ENCODE assay signal across 1 cellular context in genomic region chr17:48026503-48027321, GRCh38.
A peak's percentile ranks its signal among the peaks of the same experiment; 100 is the strongest.
TF ChIP-seq lines count a peak whose summit lies in the region.

No MANE protein-coding gene starts in this region.

TF ChIP-seq in HEK293, 187 proteins besides CTCF, POLR2A, EP300 and RAD21 (continued from another document):
- TF ChIP-seq ZNF324 (tag by site-specific recombination; IDR thresholded peaks at IDR 0.05), result peak; percentile 44; the same call in 1 of the 2 replicates
- no peak for TF ChIP-seq ZNF585B (tag by site-specific recombination; IDR thresholded peaks at IDR 0.05)
- TF ChIP-seq ZSCAN30 (tag by site-specific recombination; IDR thresholded peaks at IDR 0.05), result peak; percentile 89
- no peak for TF ChIP-seq HOXC10 (CRISPR knock-in tag; IDR thresholded peaks at IDR 0.05)
- no peak for TF ChIP-seq ZNF423 (tag by site-specific recombination; IDR thresholded peaks at IDR 0.05)
- TF ChIP-seq ZNF677 (tag by site-specific recombination; IDR thresholded peaks at IDR 0.05), result no peak
- TF ChIP-seq ZBTB20 (tag by site-specific recombination; IDR thresholded peaks at IDR 0.05), result no peak
- TF ChIP-seq ZNF580 (tag by site-specific recombination; IDR thresholded peaks at IDR 0.05), result no peak
- no peak for TF ChIP-seq ZNF391 (tag by site-specific recombination; IDR thresholded peaks at IDR 0.05; ENCODE audit: borderline replicate concordance, low read depth)
- TF ChIP-seq KLF8 (tag by site-specific recombination; IDR thresholded peaks at IDR 0.05), result peak; percentile 70; the same call in 1 of the 2 replicates
- 0 out of 2 replicates have a peak, but pooled peaks have one; percentile 33 for TF ChIP-seq ZNF629 (tag by site-specific recombination; IDR thresholded peaks at IDR 0.05)
- TF ChIP-seq ZXDB (tag by site-specific recombination; IDR thresholded peaks at IDR 0.05), result peak; percentile 66; the same call in 1 of the 2 replicates
- TF ChIP-seq ZBTB17 (tag by site-specific recombination; IDR thresholded peaks at IDR 0.05), result peak; percentile 90
- TF ChIP-seq ZBTB26 (tag by site-specific recombination; optimal IDR thresholded peaks at IDR 0.05), result peak; percentile 33
- TF ChIP-seq ZNF302 (tag by site-specific recombination; IDR thresholded peaks at IDR 0.05; ENCODE audit: low read depth), result no peak
- TF ChIP-seq ZNF501 (tag by site-specific recombination; IDR thresholded peaks at IDR 0.05), result peak; percentile 70; the same call in 1 of the 2 replicates
- TF ChIP-seq ZNF792 (tag by site-specific recombination; IDR thresholded peaks at IDR 0.05), result no peak
- TF ChIP-seq ZNF335 (tag by site-specific recombination; conservative IDR thresholded peaks at IDR 0.05), result 0 out of 2 replicates have a peak, but pooled peaks have one; percentile 32
- no peak for TF ChIP-seq ZNF777 (tag by site-specific recombination; IDR thresholded peaks at IDR 0.05; ENCODE audit: borderline replicate concordance)
- TF ChIP-seq ZFHX2 (tag by site-specific recombination; conservative IDR thresholded peaks at IDR 0.05), result peak; percentile 98
- TF ChIP-seq HIC1 (tag by site-specific recombination; IDR thresholded peaks at IDR 0.05), result 0 out of 2 replicates have a peak, but pooled peaks have one; percentile 49
TF ChIP-seq in HEK293: peak in this region for 41.
